Comparison of ENCODE assay signal across 10 cellular contexts in genomic region chr2:86298411-86299390, GRCh38. TPM values are rescaled to one million over a fixed set of nuclear protein-coding genes. Genes with fewer than 3 reads are reported as not detected.
DNase-seq lines count a peak whose midpoint lies in the region; ATAC-seq and TF ChIP-seq lines count a peak whose summit lies in the region.
"Had no signal": no experiment of that assay in that cellular context is flagged by ENCODE, and none has a peak within 500 bp of the region (broad histone marks: within the 10 kb centered on the region; RNA-seq: fewer than 3 reads in every experiment).

No MANE protein-coding gene starts in this region.

- intact Hi-C loops in adrenal gland (cut with DNase I) (no loop called here), heart right ventricle (cut with DNase I) (loop anchor here in 8 of 10 donors (1.0 to 10.0 kb wide), 5 partner anchors 66 to 76 kb away; no protein-coding TSS in a partner anchor)

- no peaks in the 10 kb centered on the region for H3K9me3 Mint-ChIP-seq in progenitor cell of endocrine pancreas (ENCODE audit: low read depth)

- H3K4me1 Mint-ChIP-seq in progenitor cell of endocrine pancreas (ENCODE audit: low read depth): no peaks in the 10 kb centered on the region

- no peak overlapping the region for H3K4me3 Mint-ChIP-seq in progenitor cell of endocrine pancreas (ENCODE audit: low read depth)

- H3K4me1 ChIP-seq in adrenal gland (replicated peaks in 1 of 2) (peaks cover 0 to 18% of the 10 kb centered on the region in 2 donors), heart right ventricle (peaks cover 9 to 62% (median 44%) of the 10 kb centered on the region in 9 donors)

- peak; percentile 57 for DNase-seq in ELR (ENCODE audit: low read depth)
- peak in 4 of 7 donors; percentile 24 to 62 (median 38) for DNase-seq in adrenal gland
- peak in 1 of 2 donors; percentile 28 for DNase-seq in heart right ventricle
- DNase-seq in progenitor cell of endocrine pancreas (ENCODE audit: low spot score, unreplicated experiment): no peak
- no peak for DNase-seq in NCI-H2081 treated with DMSO at 0.1 percent for 48 hours (lab: John Stamatoyannopoulos, UW)
- DNase-seq in NCI-H345 (lab: John Stamatoyannopoulos, UW): no peak
- DNase-seq: amniotic stem cell, ovary had no signal

- H3K9me3 ChIP-seq in adrenal gland (replicated peaks in 1 of 3) (no peaks in the 10 kb centered on the region), heart right ventricle (no peaks in the 10 kb centered on the region)
- H3K9me3 ChIP-seq: ovary had no signal

- peak overlapping the region in 1 of 5 donors; percentile 19 for H3K27ac ChIP-seq in adrenal gland
- peak overlapping the region in 8 of 10 donors; percentile 16 to 52 (median 34) for H3K27ac ChIP-seq in heart right ventricle
- H3K27ac ChIP-seq: ovary had no signal

- ATAC-seq in heart right ventricle (peak; percentile 54 to 82 (median 71)), GM21786 (IDR thresholded peaks at IDR 0.05; ENCODE audit: unreplicated experiment) (no peak), GM21447 (IDR thresholded peaks at IDR 0.05; ENCODE audit: unreplicated experiment) (no peak)

- peaks cover 6% of the 10 kb centered on the region for H3K27me3 Mint-ChIP-seq in progenitor cell of endocrine pancreas

- peak in 4 of 6 experiments; percentile 27 to 47 (median 44) for TF ChIP-seq CTCF in adrenal gland (IDR thresholded peaks at IDR 0.05)
- TF ChIP-seq CTCF in heart right ventricle (IDR thresholded peaks at IDR 0.05): peak; percentile 23 to 71 (median 52)
- TF ChIP-seq CTCF in progenitor cell of endocrine pancreas (IDR thresholded peaks at IDR 0.05; ENCODE audit: unreplicated experiment): peak; percentile 44

- no peak for TF ChIP-seq POLR2A in adrenal gland (IDR thresholded peaks at IDR 0.05)

- H3K27me3 ChIP-seq in adrenal gland (no peaks in the 10 kb centered on the region), heart right ventricle (no peaks in the 10 kb centered on the region)
- H3K27me3 ChIP-seq: ovary had no signal

- no peaks in the 10 kb centered on the region for H3K36me3 ChIP-seq in adrenal gland (replicated peaks in 1 of 2)
- H3K36me3 ChIP-seq in heart right ventricle: no peaks in the 10 kb centered on the region
- H3K36me3 ChIP-seq: ovary had no signal

- H3K36me3 Mint-ChIP-seq in progenitor cell of endocrine pancreas (ENCODE audit: insufficient read depth): no peaks in the 10 kb centered on the region

- no peak overlapping the region for H3K27ac Mint-ChIP-seq in progenitor cell of endocrine pancreas

- WGBS in adrenal gland, 4 donors: 58 to 78% (median 66%) methylated on average over 11 of the region's 11 CpGs
- WGBS in heart right ventricle, 2 donors: 50 to 56% methylated on average over 11 of the region's 11 CpGs

- H3K4me3 ChIP-seq in adrenal gland (no peak overlapping the region), heart right ventricle (no peak overlapping the region)
- H3K4me3 ChIP-seq: ovary had no signal

RNA-seq across cellular contexts. Expression of gene REEP1, which starts 38.7 kb away (rescaled TPM):
- total RNA-seq in adrenal gland: 1 to 10 TPM in 7 of 8 donors, under 1 TPM in 1; 0.36 to 5.8 (median 3.1) TPM
- polyA plus RNA-seq in adrenal gland: 1 to 10 TPM; 1.7 to 4.9 (median 2.1) TPM
- total RNA-seq in heart right ventricle: 10 to 100 TPM; 15.2 to 30.5 (median 26.2) TPM
- 10 to 100 TPM; 15.4 to 20.9 TPM for polyA plus RNA-seq in heart right ventricle
- 12.0 and 14.2 TPM in 2 replicates for total RNA-seq in progenitor cell of endocrine pancreas

Comparison
In these comparisons a context has a peak if more than half of its experiments do, and no peak if none do; other contexts are left out.
1. DNase-seq: peak in ELR (single experiment) and adrenal gland (4 of 7); none in progenitor cell of endocrine pancreas (single experiment), NCI-H2081 treated with DMSO at 0.1 percent for 48 hours (single experiment) and NCI-H345 (single experiment).
2. ATAC-seq: peak in heart right ventricle (8 of 8); none in GM21786 (single experiment) and GM21447 (single experiment).
3. intact Hi-C loops: an anchor here in heart right ventricle (1.0 to 10.0 kb wide); none called in adrenal gland.
4. Peak in every context shown above with its lines, with median percentiles within 50 percentile points of each other: CTCF ChIP-seq.